In the genomic region with DNA sequence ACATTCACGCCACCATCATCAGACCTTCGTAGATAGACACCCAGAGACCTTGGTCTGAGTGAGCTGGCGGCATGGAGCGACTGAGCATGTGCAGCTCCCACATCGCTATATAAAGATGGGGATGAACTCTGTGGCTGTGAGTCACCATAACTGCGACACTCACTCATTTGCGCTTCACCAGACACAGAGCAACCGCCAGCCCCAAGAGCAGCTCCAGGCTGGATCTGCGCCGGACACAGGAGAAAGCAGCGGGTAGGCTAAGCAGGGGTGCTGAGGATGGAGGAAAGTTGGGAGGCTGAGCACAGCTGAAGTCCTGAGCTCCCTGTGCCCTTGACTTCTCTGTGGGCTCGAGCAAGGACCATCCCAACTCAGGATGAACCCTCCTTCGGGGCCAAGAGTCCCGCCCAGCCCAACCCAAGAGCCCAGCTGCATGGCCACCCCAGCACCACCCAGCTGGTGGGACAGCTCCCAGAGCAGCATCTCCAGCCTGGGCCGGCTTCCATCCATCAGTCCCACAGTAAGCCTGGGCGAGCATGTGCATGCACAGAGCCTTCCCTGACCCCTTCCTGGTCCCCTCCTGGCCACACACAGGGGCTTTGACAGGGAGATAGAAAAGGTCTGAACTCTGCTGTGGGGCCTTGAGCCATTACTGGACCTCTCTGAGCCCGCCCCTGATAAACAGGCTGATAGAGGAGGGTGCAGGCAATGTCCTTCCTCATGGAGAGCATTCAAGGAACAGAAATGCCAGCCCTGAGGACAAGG, we compare ENCODE assay signal across 1 cellular context.
TF ChIP-seq lines count a peak whose summit lies in the region.

A gene with protein sequence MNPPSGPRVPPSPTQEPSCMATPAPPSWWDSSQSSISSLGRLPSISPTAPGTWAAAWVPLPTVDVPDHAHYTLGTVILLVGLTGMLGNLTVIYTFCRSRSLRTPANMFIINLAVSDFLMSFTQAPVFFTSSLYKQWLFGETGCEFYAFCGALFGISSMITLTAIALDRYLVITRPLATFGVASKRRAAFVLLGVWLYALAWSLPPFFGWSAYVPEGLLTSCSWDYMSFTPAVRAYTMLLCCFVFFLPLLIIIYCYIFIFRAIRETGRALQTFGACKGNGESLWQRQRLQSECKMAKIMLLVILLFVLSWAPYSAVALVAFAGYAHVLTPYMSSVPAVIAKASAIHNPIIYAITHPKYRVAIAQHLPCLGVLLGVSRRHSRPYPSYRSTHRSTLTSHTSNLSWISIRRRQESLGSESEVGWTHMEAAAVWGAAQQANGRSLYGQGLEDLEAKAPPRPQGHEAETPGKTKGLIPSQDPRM (plus strand): TSS at position 137 of the 762 bp plus-strand sequence. CDS start 237 bp downstream, at position 374.

TF ChIP-seq in H1, 55 proteins besides CTCF, POLR2A, EP300 and RAD21:
- TF ChIP-seq FOSL1 (IDR thresholded peaks at IDR 0.05; ENCODE audit: insufficient read depth, low read depth, low read length) (no peak), TCF12 (IDR thresholded peaks at IDR 0.05; ENCODE audit: low read depth, low read length) (no peak), SRF (IDR thresholded peaks at IDR 0.05; ENCODE audit: low read depth, low read length) (no peak)
